26 cellular contexts compared by ENCODE assay signal in the genomic region with DNA sequence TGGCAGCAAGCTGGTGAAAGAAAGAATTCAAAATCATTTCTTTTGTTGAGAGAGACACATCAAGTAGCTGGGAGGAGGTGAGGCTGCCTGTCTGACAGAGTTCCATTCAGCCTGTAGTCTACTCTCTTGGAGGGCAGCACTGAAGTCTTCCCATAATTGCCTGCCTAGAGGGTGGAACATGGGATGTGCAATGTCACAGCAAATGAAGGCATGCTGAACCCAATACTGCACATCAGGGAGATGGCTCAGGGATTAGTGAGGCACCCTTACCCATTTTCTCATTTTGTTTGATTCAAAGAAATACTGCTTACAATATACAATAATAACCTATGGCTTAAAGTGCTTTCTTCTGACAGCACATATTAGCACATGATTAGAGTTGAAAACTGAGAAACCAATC.
"Had no signal": no experiment of that assay in that cellular context is flagged by ENCODE, and none has a peak within 500 bp of the region (broad histone marks: within the 10 kb centered on the region; RNA-seq: fewer than 3 reads in every experiment).

No MANE protein-coding gene starts in this region.

- H3K9ac ChIP-seq: parathyroid adenoma had no signal

- H3K27me3 Mint-ChIP-seq: natural killer cell treated with Interleukin-12 subunit alpha and Interleukin-12 subunit beta and Interleukin-15 and Interleukin-18, amount 100 ng/mL, for 72 hours; stimulated activated memory B cell treated with anti-CD40 and anti-IgM and Interleukin-4, amounts not matched to agents 10 μg/mL and 1 μg/mL and 100 μg/mL, for 72 hours; stimulated activated naive CD8-positive, alpha-beta T cell treated with anti-CD3 and anti-CD28 coated beads, Interleukin-15, amount 100 ng/mL, for 72 hours; type B pancreatic cell had no signal

- H3K4me2 ChIP-seq: smooth muscle cell had no signal

- H3K36me3 ChIP-seq: heart left ventricle, left ventricle myocardium inferior, right atrium auricular region, right lobe of liver, tibial nerve, uterus had no signal

- ATAC-seq: heart left ventricle; natural killer cell treated with Interleukin-12 subunit alpha and Interleukin-12 subunit beta and Interleukin-15 and Interleukin-18, amount 100 ng/mL, for 72 hours; psoas muscle; right lobe of liver; stimulated activated memory B cell treated with anti-CD40 and anti-IgM and Interleukin-4, amounts not matched to agents 10 μg/mL and 1 μg/mL and 100 μg/mL, for 72 hours; stimulated activated naive CD8-positive, alpha-beta T cell treated with anti-CD3 and anti-CD28 coated beads, Interleukin-15, amount 100 ng/mL, for 72 hours had no signal

- H3K27me3 ChIP-seq: heart left ventricle, right atrium auricular region, right lobe of liver, tibial nerve, uterus had no signal

- H3K4me1 Mint-ChIP-seq: immature natural killer cell; mesothelial cell of epicardium; naive B cell; stimulated activated memory B cell treated with anti-CD40 and anti-IgM and Interleukin-4, amounts not matched to agents 10 μg/mL and 1 μg/mL and 100 μg/mL, for 72 hours; stimulated activated naive CD8-positive, alpha-beta T cell treated with anti-CD3 and anti-CD28 coated beads, Interleukin-15, amount 100 ng/mL, for 72 hours had no signal

- H3K36me3 Mint-ChIP-seq: immature natural killer cell; mesothelial cell of epicardium; naive B cell; stimulated activated memory B cell treated with anti-CD40 and anti-IgM and Interleukin-4, amounts not matched to agents 10 μg/mL and 1 μg/mL and 100 μg/mL, for 72 hours; type B pancreatic cell had no signal

- H3K4me3 ChIP-seq: heart left ventricle, left ventricle myocardium inferior, lung, psoas muscle, right atrium auricular region, right lobe of liver, smooth muscle cell, tibial nerve, uterus had no signal

- H3K4me1 ChIP-seq: heart left ventricle, left ventricle myocardium inferior, parathyroid adenoma, psoas muscle, right atrium auricular region, right lobe of liver, tibial nerve, uterus had no signal

- H3K27ac ChIP-seq: heart left ventricle, left ventricle myocardium inferior, parathyroid adenoma, psoas muscle, right atrium auricular region, right lobe of liver, tibial nerve, uterus had no signal

- H3K27ac Mint-ChIP-seq: immature natural killer cell; mesothelial cell of epicardium; naive B cell; natural killer cell treated with Interleukin-12 subunit alpha and Interleukin-12 subunit beta and Interleukin-15 and Interleukin-18, amount 100 ng/mL, for 72 hours; stimulated activated memory B cell treated with anti-CD40 and anti-IgM and Interleukin-4, amounts not matched to agents 10 μg/mL and 1 μg/mL and 100 μg/mL, for 72 hours; stimulated activated naive CD8-positive, alpha-beta T cell treated with anti-CD3 and anti-CD28 coated beads, Interleukin-15, amount 100 ng/mL, for 72 hours; type B pancreatic cell had no signal

- H3K9me3 Mint-ChIP-seq: mesothelial cell of epicardium; naive B cell; natural killer cell treated with Interleukin-12 subunit alpha and Interleukin-12 subunit beta and Interleukin-15 and Interleukin-18, amount 100 ng/mL, for 72 hours; stimulated activated memory B cell treated with anti-CD40 and anti-IgM and Interleukin-4, amounts not matched to agents 10 μg/mL and 1 μg/mL and 100 μg/mL, for 72 hours; stimulated activated naive CD8-positive, alpha-beta T cell treated with anti-CD3 and anti-CD28 coated beads, Interleukin-15, amount 100 ng/mL, for 72 hours had no signal

- H2AFZ ChIP-seq: parathyroid adenoma had no signal

- H3K9me3 ChIP-seq: heart left ventricle, psoas muscle, right atrium auricular region, right lobe of liver, tibial nerve, uterus had no signal

- DNase-seq: heart left ventricle; hypothalamus; immature natural killer cell; left ventricle myocardium inferior; mesendoderm; naive B cell; occipital lobe; psoas muscle; right lobe of liver; stimulated activated CD4-positive, alpha-beta T cell treated with anti-CD3 and anti-CD28 coated beads, Interleukin-1b, Interleukin-23, amount 100 ng/mL, for 48 hours; stimulated activated CD4-positive, alpha-beta T cell treated with anti-CD3 and anti-CD28 coated beads, Interleukin-2, amount 100 ng/mL, for 48 hours; stimulated activated CD4-positive, alpha-beta T cell treated with anti-CD3 and anti-CD28 coated beads, Interleukin-4, amount 100 ng/mL, for 4 hours; stimulated activated CD8-positive, alpha-beta memory T cell treated with anti-CD3 and anti-CD28 coated beads, Interleukin-4, amount 100 ng/mL, for 48 hours; stimulated activated naive CD4-positive, alpha-beta T cell treated with Interleukin-2 at 50 U/mL for 16 hours; stimulated activated naive CD8-positive, alpha-beta T cell treated with anti-CD3 and anti-CD28 coated beads, Interleukin-15, amount 100 ng/mL, for 72 hours; substantia nigra; uterus had no signal

- H3K79me2 ChIP-seq: parathyroid adenoma had no signal

- H3K4me3 Mint-ChIP-seq: immature natural killer cell; mesothelial cell of epicardium; naive B cell; natural killer cell treated with Interleukin-12 subunit alpha and Interleukin-12 subunit beta and Interleukin-15 and Interleukin-18, amount 100 ng/mL, for 72 hours; stimulated activated memory B cell treated with anti-CD40 and anti-IgM and Interleukin-4, amounts not matched to agents 10 μg/mL and 1 μg/mL and 100 μg/mL, for 72 hours; stimulated activated naive CD8-positive, alpha-beta T cell treated with anti-CD3 and anti-CD28 coated beads, Interleukin-15, amount 100 ng/mL, for 72 hours; type B pancreatic cell had no signal
